In genomic region chr1:176193663-176194062, GRCh38 we compare ENCODE assay signal across 18 cellular contexts.
"Had no signal": no experiment of that assay in that cellular context is flagged by ENCODE, and none has a peak within 500 bp of the region (broad histone marks: within the 10 kb centered on the region; RNA-seq: fewer than 3 reads in every experiment).

No MANE protein-coding gene starts in this region.

- H3K27ac ChIP-seq: ascending aorta, coronary artery, gastrocnemius medialis, sigmoid colon, testis, upper lobe of left lung, WERI-Rb-1 had no signal

- H3K36me3 ChIP-seq: ascending aorta, gastrocnemius medialis, sigmoid colon, upper lobe of left lung, WERI-Rb-1 had no signal

- ATAC-seq: gastrocnemius medialis, left lobe of liver had no signal

- H3K4me3 Mint-ChIP-seq: nephron; stimulated activated memory B cell treated with anti-CD40 and anti-IgM and Interleukin-4, amounts not matched to agents 10 μg/mL and 1 μg/mL and 100 μg/mL, for 72 hours had no signal

- H3K4me3 ChIP-seq: ascending aorta, coronary artery, gastrocnemius medialis, lung, sigmoid colon, testis, upper lobe of left lung had no signal

- H3K4me1 ChIP-seq: ascending aorta, testis had no signal

- H3K27ac Mint-ChIP-seq: stimulated activated memory B cell treated with anti-CD40 and anti-IgM and Interleukin-4, amounts not matched to agents 10 μg/mL and 1 μg/mL and 100 μg/mL, for 72 hours had no signal

- H3K27me3 Mint-ChIP-seq: stimulated activated memory B cell treated with anti-CD40 and anti-IgM and Interleukin-4, amounts not matched to agents 10 μg/mL and 1 μg/mL and 100 μg/mL, for 72 hours had no signal

- H3K9me3 ChIP-seq: gastrocnemius medialis, sigmoid colon, testis, upper lobe of left lung had no signal

- H3K9me3 Mint-ChIP-seq: stimulated activated memory B cell treated with anti-CD40 and anti-IgM and Interleukin-4, amounts not matched to agents 10 μg/mL and 1 μg/mL and 100 μg/mL, for 72 hours had no signal

- H3K27me3 ChIP-seq: ascending aorta, gastrocnemius medialis, sigmoid colon, testis, upper lobe of left lung had no signal

- FAIRE-seq: endometrium, keratinocyte had no signal

- DNase-seq: activated CD4-positive, alpha-beta T cell treated with anti-CD3 and anti-CD28 coated beads, Interleukin-2, amount 50 U/mL, for 4 hours; activated naive CD4-positive, alpha-beta T cell treated with Interleukin-2 at 50 U/mL for 16 hours; gastrocnemius medialis; head of caudate nucleus; nucleus accumbens; sigmoid colon; stimulated activated CD4-positive, alpha-beta T cell treated with anti-CD3 and anti-CD28 coated beads, Interleukin-4, amount 100 ng/mL, for 24 hours; testis; upper lobe of left lung; WERI-Rb-1 had no signal
